Comparison of ENCODE assay signal across 8 cellular contexts in genomic region chrX:15983034-15983433, GRCh38.
"Had no signal": no experiment of that assay in that cellular context is flagged by ENCODE, and none has a peak within 500 bp of the region (broad histone marks: within the 10 kb centered on the region; RNA-seq: fewer than 3 reads in every experiment).

No MANE protein-coding gene starts in this region.

- H3K27ac Mint-ChIP-seq: GM23338, HFFc6, IgD-negative memory B cell had no signal

- H3K9me3 ChIP-seq: HAP-1 had no signal

- FAIRE-seq: HepG2 had no signal

- H3K36me3 Mint-ChIP-seq: IgD-negative memory B cell had no signal

- H3K4me3 Mint-ChIP-seq: GM23338, HFFc6, IgD-negative memory B cell had no signal

- H3K27ac ChIP-seq: HL-60 had no signal

- DNase-seq: H7, HFFc6, KG1 had no signal

- H3K36me3 ChIP-seq: HAP-1 had no signal

- H3K9me3 Mint-ChIP-seq: GM23338, HFFc6, IgD-negative memory B cell had no signal

- H2AFZ ChIP-seq: GM23338 had no signal

- H3K4me1 Mint-ChIP-seq: GM23338 had no signal

- H3K4me3 ChIP-seq: GM23338, HAP-1 had no signal

- H3K4me2 ChIP-seq: GM23338 had no signal

- H3K4me1 ChIP-seq: HAP-1 had no signal
